In genomic region chr4:3332498-3332897, GRCh38 we compare ENCODE assay signal across 14 cellular contexts. TPM values are rescaled to one million over a fixed set of nuclear protein-coding genes. Genes with fewer than 3 reads are reported as not detected.
DNase-seq lines count a peak whose midpoint lies in the region; ATAC-seq and TF ChIP-seq lines count a peak whose summit lies in the region.
"Had no signal": no experiment of that assay in that cellular context is flagged by ENCODE, and none has a peak within 500 bp of the region (broad histone marks: within the 10 kb centered on the region; RNA-seq: fewer than 3 reads in every experiment).

No MANE protein-coding gene starts in this region.

- no peak overlapping the region for H3K27ac Mint-ChIP-seq in activated CD8-positive, alpha-beta T cell treated with anti-CD3 and anti-CD28 coated beads, Interleukin-2, amount 10 ng/mL, durations not matched to agents 7 days and 5 days
- H3K27ac Mint-ChIP-seq in activated CD8-positive, alpha-beta T cell treated with anti-CD3 and anti-CD28 coated beads for 36 hours = no peak overlapping the region
- peak overlapping the region; percentile 51 for H3K27ac Mint-ChIP-seq in endothelial cell (ENCODE audit: unreplicated experiment)

- WGBS in heart right ventricle, 2 donors = 87 to 94% methylated on average over 9 of the region's 9 CpGs

- DNase-seq in activated CD8-positive, alpha-beta T cell treated with anti-CD3 and anti-CD28 coated beads, Interleukin-2, amount 10 ng/mL, durations not matched to agents 7 days and 5 days = peak; percentile 14
- DNase-seq in activated CD8-positive, alpha-beta T cell treated with anti-CD3 and anti-CD28 coated beads for 36 hours = no peak
- DNase-seq in left ventricle myocardium inferior = no peak
- DNase-seq in heart right ventricle = no peak
- no peak for DNase-seq in endothelial cell (ENCODE audit: low spot score)
- no peak for DNase-seq in tibial artery
- no peak for DNase-seq in foreskin melanocyte
- DNase-seq: 8988T, AML-193, DMS53, GF-D8, GOT3, H9 had no signal

- H3K27me3 ChIP-seq in left ventricle myocardium inferior (ENCODE audit: low read depth) = no peaks in the 10 kb centered on the region
- H3K27me3 ChIP-seq in heart right ventricle = no peaks in the 10 kb centered on the region
- H3K27me3 ChIP-seq in tibial artery = no peaks in the 10 kb centered on the region
- H3K27me3 ChIP-seq: BLaER1 had no signal

- peak overlapping the region; percentile 86 for H3K27ac ChIP-seq in left ventricle myocardium inferior (replicated peaks)
- H3K27ac ChIP-seq in heart right ventricle = peak overlapping the region in 4 of 10 donors; percentile 80 to 86 (median 83)
- H3K27ac ChIP-seq in tibial artery = no peak overlapping the region

- H3K9me3 Mint-ChIP-seq in activated CD8-positive, alpha-beta T cell treated with anti-CD3 and anti-CD28 coated beads, Interleukin-2, amount 10 ng/mL, durations not matched to agents 7 days and 5 days (ENCODE audit: insufficient read depth) = no peaks in the 10 kb centered on the region
- no peaks in the 10 kb centered on the region for H3K9me3 Mint-ChIP-seq in activated CD8-positive, alpha-beta T cell treated with anti-CD3 and anti-CD28 coated beads for 36 hours
- H3K9me3 Mint-ChIP-seq in endothelial cell (ENCODE audit: unreplicated experiment) = no peaks in the 10 kb centered on the region
- H3K9me3 Mint-ChIP-seq: H9 had no signal

- H3K36me3 ChIP-seq in left ventricle myocardium inferior = no peaks in the 10 kb centered on the region
- no peaks in the 10 kb centered on the region for H3K36me3 ChIP-seq in heart right ventricle
- H3K36me3 ChIP-seq in tibial artery = no peaks in the 10 kb centered on the region

- H3K9me3 ChIP-seq in left ventricle myocardium inferior (replicated peaks) = no peaks in the 10 kb centered on the region
- no peaks in the 10 kb centered on the region for H3K9me3 ChIP-seq in heart right ventricle
- H3K9me3 ChIP-seq in tibial artery = no peaks in the 10 kb centered on the region
- H3K9me3 ChIP-seq: BLaER1 had no signal

- no peaks in the 10 kb centered on the region for H3K36me3 Mint-ChIP-seq in activated CD8-positive, alpha-beta T cell treated with anti-CD3 and anti-CD28 coated beads, Interleukin-2, amount 10 ng/mL, durations not matched to agents 7 days and 5 days (ENCODE audit: low read depth)
- H3K36me3 Mint-ChIP-seq in activated CD8-positive, alpha-beta T cell treated with anti-CD3 and anti-CD28 coated beads for 36 hours (ENCODE audit: low read depth) = no peaks in the 10 kb centered on the region
- peaks cover 21% of the 10 kb centered on the region for H3K36me3 Mint-ChIP-seq in endothelial cell (ENCODE audit: low read depth, unreplicated experiment)

- intact Hi-C loops in activated CD8-positive, alpha-beta T cell treated with anti-CD3 and anti-CD28 coated beads for 36 hours (cut with micrococcal nuclease) = no loop called here
- intact Hi-C loops in left ventricle myocardium inferior (cut with micrococcal nuclease) = no loop called here
- intact Hi-C loops in heart right ventricle (cut with DNase I) = loop anchor here in 2 of 10 donors (10.0 kb wide), 2 partner anchors 138 to 218 kb away; no protein-coding TSS in a partner anchor
- intact Hi-C loops in tibial artery (cut with DNase I; ENCODE audit: low total_unique reads) = no loop called here

- TF ChIP-seq CTCF in activated CD8-positive, alpha-beta T cell treated with anti-CD3 and anti-CD28 coated beads for 36 hours (IDR thresholded peaks at IDR 0.05) = no peak
- TF ChIP-seq CTCF in left ventricle myocardium inferior (IDR thresholded peaks at IDR 0.05; ENCODE audit: borderline replicate concordance) (no peak), heart right ventricle (IDR thresholded peaks at IDR 0.05) (no peak), endothelial cell (IDR thresholded peaks at IDR 0.05; ENCODE audit: unreplicated experiment) (no peak), tibial artery (IDR thresholded peaks at IDR 0.05) (no peak)

- H3K4me1 ChIP-seq in left ventricle myocardium inferior = peaks cover 53% of the 10 kb centered on the region
- peaks cover 0 to 57% (median 22%) of the 10 kb centered on the region in 9 donors for H3K4me1 ChIP-seq in heart right ventricle
- peaks cover 0 to 11% (median 0%) of the 10 kb centered on the region in 4 donors for H3K4me1 ChIP-seq in tibial artery

- no peak for ATAC-seq in activated CD8-positive, alpha-beta T cell treated with anti-CD3 and anti-CD28 coated beads, Interleukin-2, amount 10 ng/mL, durations not matched to agents 7 days and 5 days
- ATAC-seq in activated CD8-positive, alpha-beta T cell treated with anti-CD3 and anti-CD28 coated beads for 36 hours = no peak
- ATAC-seq in heart right ventricle = no peak

- H3K4me3 ChIP-seq in left ventricle myocardium inferior (no peak overlapping the region), heart right ventricle (peak overlapping the region in 1 of 10 donors; percentile 30), tibial artery (no peak overlapping the region)
- H3K4me3 ChIP-seq: BLaER1 had no signal

- H3K27me3 Mint-ChIP-seq in activated CD8-positive, alpha-beta T cell treated with anti-CD3 and anti-CD28 coated beads, Interleukin-2, amount 10 ng/mL, durations not matched to agents 7 days and 5 days (ENCODE audit: low read depth) = peaks cover 8% of the 10 kb centered on the region
- H3K27me3 Mint-ChIP-seq in activated CD8-positive, alpha-beta T cell treated with anti-CD3 and anti-CD28 coated beads for 36 hours = no peaks in the 10 kb centered on the region
- H3K27me3 Mint-ChIP-seq in endothelial cell (ENCODE audit: unreplicated experiment) = peaks cover 3% of the 10 kb centered on the region

- peaks cover 2% of the 10 kb centered on the region for H3K4me1 Mint-ChIP-seq in activated CD8-positive, alpha-beta T cell treated with anti-CD3 and anti-CD28 coated beads, Interleukin-2, amount 10 ng/mL, durations not matched to agents 7 days and 5 days (ENCODE audit: low read depth)
- peaks cover 3% of the 10 kb centered on the region for H3K4me1 Mint-ChIP-seq in activated CD8-positive, alpha-beta T cell treated with anti-CD3 and anti-CD28 coated beads for 36 hours (ENCODE audit: low read depth)
- peaks cover 48% of the 10 kb centered on the region for H3K4me1 Mint-ChIP-seq in endothelial cell (ENCODE audit: unreplicated experiment)

- POLR2A ChIA-PET in activated CD8-positive, alpha-beta T cell treated with anti-CD3 and anti-CD28 coated beads, Interleukin-2, amount 10 ng/mL, durations not matched to agents 7 days and 5 days (lab: Charles Lee) = no interaction called here
- POLR2A ChIA-PET in activated CD8-positive, alpha-beta T cell treated with anti-CD3 and anti-CD28 coated beads for 36 hours (lab: Charles Lee) = no interaction called here

- H3K4me3 Mint-ChIP-seq in activated CD8-positive, alpha-beta T cell treated with anti-CD3 and anti-CD28 coated beads, Interleukin-2, amount 10 ng/mL, durations not matched to agents 7 days and 5 days = no peak overlapping the region
- no peak overlapping the region for H3K4me3 Mint-ChIP-seq in activated CD8-positive, alpha-beta T cell treated with anti-CD3 and anti-CD28 coated beads for 36 hours
- H3K4me3 Mint-ChIP-seq in endothelial cell (ENCODE audit: unreplicated experiment) = no peak overlapping the region
- H3K4me3 Mint-ChIP-seq: H9 had no signal

- CTCF ChIA-PET in activated CD8-positive, alpha-beta T cell treated with anti-CD3 and anti-CD28 coated beads, Interleukin-2, amount 10 ng/mL, durations not matched to agents 7 days and 5 days (lab: Charles Lee) = no interaction called here
- CTCF ChIA-PET in activated CD8-positive, alpha-beta T cell treated with anti-CD3 and anti-CD28 coated beads for 36 hours (lab: Charles Lee) = interaction anchor here (0.9 to 1.5 kb wide), 2 partner anchors 10 to 13 kb away, joined by 3 to 6 read pairs; no protein-coding TSS in a partner anchor

RNA-seq across cellular contexts. Expression of gene RGS12, which starts 39.7 kb away (rescaled TPM):
- total RNA-seq in activated CD8-positive, alpha-beta T cell treated with anti-CD3 and anti-CD28 coated beads, Interleukin-2, amount 10 ng/mL, durations not matched to agents 7 days and 5 days = 1 to 10 TPM; 4.7 to 8.3 TPM
- total RNA-seq in activated CD8-positive, alpha-beta T cell treated with anti-CD3 and anti-CD28 coated beads for 36 hours = 1 to 10 TPM; 4.6 to 4.7 TPM
- 13.4 TPM for total RNA-seq in left ventricle myocardium inferior
- total RNA-seq in heart right ventricle = 10 to 100 TPM in 9 of 10 donors, 1 to 10 TPM in 1; 9.7 to 24.3 (median 13.1) TPM
- polyA plus RNA-seq in heart right ventricle = 10 to 100 TPM; 10.6 to 24.4 TPM
- total RNA-seq in endothelial cell (ENCODE audit: unreplicated experiment) = 116 TPM
